25 cellular contexts compared by ENCODE assay signal in the genomic region with DNA sequence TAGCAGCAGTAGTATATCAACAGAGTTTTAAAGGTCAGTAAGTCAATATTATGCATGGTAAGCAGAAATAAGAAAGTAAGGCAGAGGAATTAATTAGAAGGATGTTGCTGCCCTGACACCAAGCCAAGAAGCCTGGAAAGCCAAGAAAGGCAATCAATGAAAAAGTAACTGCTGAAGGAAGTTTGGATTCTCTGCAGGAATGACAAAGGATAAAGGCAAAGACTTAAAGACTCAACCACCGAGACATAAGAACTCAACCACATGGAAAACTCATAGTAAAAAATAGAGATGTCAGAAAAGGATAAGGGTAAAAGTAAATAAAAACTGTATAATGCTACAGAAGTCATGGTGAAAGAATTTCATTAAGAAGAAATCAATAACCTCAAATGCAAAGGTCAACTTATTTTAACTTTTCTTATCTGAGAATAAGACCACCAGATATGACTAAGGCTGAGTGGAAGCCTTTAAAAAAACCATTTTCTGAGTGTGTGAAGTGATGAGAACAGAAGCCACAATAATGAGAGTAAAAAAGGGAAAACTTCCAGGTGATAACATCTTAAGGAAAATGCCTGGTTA. TPM values are rescaled to one million over a fixed set of nuclear protein-coding genes. Genes with fewer than 3 reads are reported as not detected.
DNase-seq lines count a peak whose midpoint lies in the region; ATAC-seq, FAIRE-seq and TF ChIP-seq lines count a peak whose summit lies in the region.
"Had no signal": no experiment of that assay in that cellular context is flagged by ENCODE, and none has a peak within 500 bp of the region (broad histone marks: within the 10 kb centered on the region; RNA-seq: fewer than 3 reads in every experiment).

No MANE protein-coding gene starts in this region.

- H3K27ac ChIP-seq in IMR-90 (ENCODE audit: insufficient read depth, low read length) (no peak overlapping the region), astrocyte (ENCODE audit: low read depth, low read length) (peak overlapping the region; percentile 52)
- H3K27ac ChIP-seq: C4-2B, pancreas, vagina had no signal

- no peak overlapping the region for H3K56ac ChIP-seq in IMR-90 (ENCODE audit: extremely low read depth, insufficient read depth, low read length)

- intact Hi-C loops in IMR-90 (cut with micrococcal nuclease), result no loop called here

- no peak overlapping the region for H3K18ac ChIP-seq in IMR-90 (ENCODE audit: low read depth, low read length)

- no peak overlapping the region for H4K8ac ChIP-seq in IMR-90 (ENCODE audit: low read depth in 2 of 2, low read length in 2 of 2)

- no peak overlapping the region for H2BK20ac ChIP-seq in IMR-90 (ENCODE audit: low read depth, low read length)

- H4K20me1 ChIP-seq in IMR-90 (ENCODE audit: insufficient read depth, low read length) (no peaks in the 10 kb centered on the region), astrocyte (ENCODE audit: insufficient read depth, low read length) (no peaks in the 10 kb centered on the region)

- no peak overlapping the region for H2AK5ac ChIP-seq in IMR-90 (ENCODE audit: low read depth, low read length)

- WGBS in IMR-90 (ENCODE audit: extremely low coverage in 2 of 2, insufficient read length in 1 of 2), 2 experiments, result no CpG with 5 or more reads among the region's 1 CpG

- TF ChIP-seq CTCF in IMR-90 (conservative IDR thresholded peaks at IDR 0.05; ENCODE audit: low read depth, low read length) (no peak), astrocyte (IDR thresholded peaks at IDR 0.05; ENCODE audit: insufficient read depth, low read depth, low read length) (no peak)

- H4K91ac ChIP-seq in IMR-90 (ENCODE audit: insufficient read depth, low read depth, low read length), result no peak overlapping the region

- no peak overlapping the region for H3K23ac ChIP-seq in IMR-90 (ENCODE audit: low read depth, low read length)

- in situ Hi-C loops in Caki2 (cut with HindIII; ENCODE audit: low pct_unique_long_range_greater_than_20kb, low sequenced_read_pairs), result no loop called here
- in situ Hi-C loops in IMR-90 (cut with MboI; ENCODE audit: low sequenced_read_pairs), result no loop called here

- no peak overlapping the region for H4K5ac ChIP-seq in IMR-90 (ENCODE audit: low read depth, low read length)

- DNase-seq in Caki2 (ENCODE audit: low read depth) (peak; percentile 80), IMR-90 (peak; percentile 38), astrocyte (ENCODE audit: low read depth) (peak; percentile 90), kidney glomerular epithelial cell (lab: John Stamatoyannopoulos, UW) (peak; percentile 45), DMS53 (lab: John Stamatoyannopoulos, UW) (no peak)
- no peak for DNase-seq in activated T-cell treated with anti-CD3 and anti-CD28 coated beads, Interleukin-2, amount 50 U/mL, for 48 hours
- DNase-seq: cortex of kidney, GF-D8, hypothalamus, Karpas-422, mammary epithelial cell, naive B cell, NCI-H1105 treated with DMSO at 0.1 percent for 48 hours, NCI-H2081 treated with DMSO at 0.1 percent for 48 hours, NCI-H510A treated with DMSO at 0.1 percent for 48 hours, pancreas, T1000 had no signal

- POLR2A ChIA-PET in IMR-90 (lab: Charles Lee; ENCODE audit: unreplicated experiment), result no interaction called here

- ATAC-seq in IMR-90 (ENCODE audit: low read depth) (no peak; the same call in 1 of the 2 replicates), HG03378 (IDR thresholded peaks at IDR 0.05; ENCODE audit: unreplicated experiment) (no peak), HG02870 (IDR thresholded peaks at IDR 0.05; ENCODE audit: unreplicated experiment) (no peak)
- ATAC-seq: pancreas had no signal

- H2BK5ac ChIP-seq in IMR-90 (ENCODE audit: low read depth, low read length, poor library complexity, severe bottlenecking), result no peak overlapping the region

- dilution Hi-C loops in IMR-90 (cut with HindIII; ENCODE audit: low sequenced_read_pairs, unreplicated experiment), result no loop called here

- no peak for TF ChIP-seq RAD21 in IMR-90 (IDR thresholded peaks at IDR 0.05; ENCODE audit: low read length)

- no peak overlapping the region for H3K4me3 Mint-ChIP-seq in astrocyte (ENCODE audit: unreplicated experiment)
- H3K4me3 Mint-ChIP-seq: activated naive CD8-positive, alpha-beta T cell; naive B cell had no signal

- BruUV-seq in IMR-90 (replicated peaks; lab: Mats Ljungman, UMichigan), result no TSS peak

- H3K79me1 ChIP-seq in IMR-90 (ENCODE audit: low read depth in 1 of 2, low read length in 2 of 2), result no peaks in the 10 kb centered on the region

- H3K36me3 ChIP-seq in IMR-90 (ENCODE audit: control insufficient read depth, insufficient read depth, low read length) (no peaks in the 10 kb centered on the region), astrocyte (ENCODE audit: insufficient read depth, low read length) (peaks cover 6% of the 10 kb centered on the region)

- H3K9ac ChIP-seq in IMR-90 (ENCODE audit: low read depth, low read length), result no peak overlapping the region
- H3K9ac ChIP-seq in astrocyte (ENCODE audit: low read length), result no peak overlapping the region

- H3K4me1 Mint-ChIP-seq in astrocyte (ENCODE audit: low read depth, unreplicated experiment), result peaks cover 16% of the 10 kb centered on the region

- H2AK9ac ChIP-seq in IMR-90 (replicated peaks; ENCODE audit: low read depth, low read length, poor library complexity), result no peak overlapping the region

- H3K4me2 ChIP-seq in IMR-90 (ENCODE audit: low read depth, low read length), result no peak overlapping the region
- peak overlapping the region; percentile 53 for H3K4me2 ChIP-seq in astrocyte (ENCODE audit: low read length)

- CTCF ChIA-PET in IMR-90 (lab: Yijun Ruan, JAX), result interaction anchor here (2.0 kb wide), 1 partner anchor 9 kb away, joined by 10 read pairs; no protein-coding TSS in a partner anchor

- no peaks in the 10 kb centered on the region for H3K27me3 Mint-ChIP-seq in astrocyte (ENCODE audit: low read depth, unreplicated experiment)
- H3K27me3 Mint-ChIP-seq: activated naive CD8-positive, alpha-beta T cell; naive B cell had no signal

- no peak for TF ChIP-seq POLR2A in IMR-90 (IDR thresholded peaks at IDR 0.05; ENCODE audit: low read depth, low read length)

- H3K4me3 ChIP-seq in IMR-90 (ENCODE audit: insufficient read depth, low read depth, low read length) (no peak overlapping the region), astrocyte (ENCODE audit: insufficient read depth, low read depth, low read length) (no peak overlapping the region)
- H3K4me3 ChIP-seq: pancreas, vagina had no signal

- no peak overlapping the region for H3K14ac ChIP-seq in IMR-90 (replicated peaks; ENCODE audit: low read depth, low read length)

- no peaks in the 10 kb centered on the region for H3K9me1 ChIP-seq in IMR-90 (ENCODE audit: insufficient read depth, low read length)

- H3K36me3 Mint-ChIP-seq in astrocyte (ENCODE audit: low read depth, unreplicated experiment), result peaks cover 20% of the 10 kb centered on the region

- H3K27me3 ChIP-seq in IMR-90 (ENCODE audit: control insufficient read depth, insufficient read depth, low read length) (no peaks in the 10 kb centered on the region), astrocyte (ENCODE audit: insufficient read depth, low read length) (no peaks in the 10 kb centered on the region)
- H3K27me3 ChIP-seq: pancreas, vagina had no signal

- no peak overlapping the region for H2BK15ac ChIP-seq in IMR-90 (ENCODE audit: low read depth, low read length)

- H2AFZ ChIP-seq in IMR-90 (replicated peaks; ENCODE audit: low read length, poor library complexity), result no peak overlapping the region
- no peak overlapping the region for H2AFZ ChIP-seq in astrocyte (ENCODE audit: low read depth, low read length)

- peak overlapping the region; percentile 10 for H3K27ac Mint-ChIP-seq in astrocyte (ENCODE audit: unreplicated experiment)
- H3K27ac Mint-ChIP-seq: activated naive CD8-positive, alpha-beta T cell had no signal

- H3K9me3 Mint-ChIP-seq in astrocyte (ENCODE audit: unreplicated experiment), result peaks cover 4% of the 10 kb centered on the region

- peak; percentile 78 for FAIRE-seq in astrocyte (lab: Jason Lieb, UNC)
- FAIRE-seq: bronchial epithelial cell, D721Med, keratinocyte, pancreas had no signal

- H3K4ac ChIP-seq in IMR-90 (ENCODE audit: low read depth, low read length), result no peak overlapping the region

- H2BK120ac ChIP-seq in IMR-90 (ENCODE audit: low read depth, low read length), result no peak overlapping the region

- no peaks in the 10 kb centered on the region for H3K9me3 ChIP-seq in IMR-90 (ENCODE audit: control insufficient read depth, insufficient read depth, low read length)
- H3K9me3 ChIP-seq in astrocyte (ENCODE audit: insufficient read depth, low read depth, low read length), result no peaks in the 10 kb centered on the region
- H3K9me3 ChIP-seq: pancreas, vagina had no signal

- H3K79me2 ChIP-seq in astrocyte (ENCODE audit: insufficient read depth, low read length), result no peaks in the 10 kb centered on the region

- 0 out of 2 replicates have a peak, but pooled peaks cover 2% of the 10 kb centered on the region for H3K4me1 ChIP-seq in IMR-90 (ENCODE audit: control insufficient read depth, insufficient read depth, low read length)
- peaks cover 9% of the 10 kb centered on the region for H3K4me1 ChIP-seq in astrocyte (ENCODE audit: insufficient read depth, low read length)
- H3K4me1 ChIP-seq: pancreas, vagina had no signal

TF ChIP-seq in IMR-90, 13 proteins besides CTCF, POLR2A, EP300 and RAD21:
- TF ChIP-seq MXI1 (IDR thresholded peaks at IDR 0.05; ENCODE audit: borderline replicate concordance, low read depth, low read length) (no peak), MAFK (IDR thresholded peaks at IDR 0.05; ENCODE audit: low read depth, low read length) (peak; percentile 80), RFX5 (IDR thresholded peaks at IDR 0.05; ENCODE audit: low read depth, low read length) (no peak), NFE2L2 (IDR thresholded peaks at IDR 0.05; ENCODE audit: low read depth, low read length) (no peak)
- TF ChIP-seq, protein P1, sequence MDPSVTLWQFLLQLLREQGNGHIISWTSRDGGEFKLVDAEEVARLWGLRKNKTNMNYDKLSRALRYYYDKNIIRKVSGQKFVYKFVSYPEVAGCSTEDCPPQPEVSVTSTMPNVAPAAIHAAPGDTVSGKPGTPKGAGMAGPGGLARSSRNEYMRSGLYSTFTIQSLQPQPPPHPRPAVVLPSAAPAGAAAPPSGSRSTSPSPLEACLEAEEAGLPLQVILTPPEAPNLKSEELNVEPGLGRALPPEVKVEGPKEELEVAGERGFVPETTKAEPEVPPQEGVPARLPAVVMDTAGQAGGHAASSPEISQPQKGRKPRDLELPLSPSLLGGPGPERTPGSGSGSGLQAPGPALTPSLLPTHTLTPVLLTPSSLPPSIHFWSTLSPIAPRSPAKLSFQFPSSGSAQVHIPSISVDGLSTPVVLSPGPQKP (IDR thresholded peaks at IDR 0.05; ENCODE audit: borderline replicate concordance, low read depth, low read length), result no peak
TF ChIP-seq in IMR-90: peak in this region for 1.

RNA-seq across cellular contexts. Expression of a gene that starts 55.2 kb away (rescaled TPM):
- 2.7 and 6.5 TPM in 2 replicates for total RNA-seq in Caki2 (2014; rRNA removed; shearing (Covaris generic); ENCODE audit: low replicate concordance)
- total RNA-seq in IMR-90 (2012; rRNA removed) (3.9 and 5.8 TPM in 2 replicates), astrocyte (13.0 and 15.1 TPM in 2 replicates)
- polyA plus RNA-seq in IMR-90 (2012; rRNA removed), result 2.4 and 3.3 TPM in 2 replicates
- polyA plus RNA-seq in IMR-90 (2012; cell fraction: cytosol; rRNA removed), result 1.1 and 1.3 TPM in 2 replicates
- 1.6 and 2.5 TPM in 2 replicates for polyA plus RNA-seq in IMR-90 (2012; cell fraction: nucleus; rRNA removed; ENCODE audit: low replicate concordance)

Comparison
In these comparisons a context has a peak if more than half of its experiments do, and no peak if none do; other contexts are left out.
1. DNase-seq: peak in Caki2 (single experiment), IMR-90 (single experiment), astrocyte (single experiment) and kidney glomerular epithelial cell (single experiment); none in activated T-cell treated with anti-CD3 and anti-CD28 coated beads, Interleukin-2, amount 50 U/mL, for 48 hours (0 of 2) and DMS53 (single experiment).